ENCODE assay signal across 36 cellular contexts in the genomic region with DNA sequence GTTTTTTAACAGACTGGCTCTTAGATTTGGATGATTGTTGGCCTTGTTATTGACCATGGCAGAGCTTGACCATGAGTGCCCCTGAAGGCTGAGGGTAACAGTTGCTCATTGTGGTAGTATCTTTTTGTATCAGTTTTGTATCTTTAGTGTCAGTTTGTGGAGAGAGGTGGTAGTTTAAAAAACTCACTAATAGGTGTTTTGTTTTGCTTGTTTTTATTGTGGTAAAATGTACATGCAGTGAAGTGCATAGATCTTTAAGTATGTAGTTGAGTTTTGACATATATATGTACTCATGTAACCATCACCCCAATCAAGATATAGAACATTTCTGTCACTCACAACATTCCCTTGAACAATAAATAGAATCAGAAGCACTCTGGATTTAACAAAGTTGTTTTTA. TPM values are rescaled to one million over a fixed set of nuclear protein-coding genes. Genes with fewer than 3 reads are reported as not detected.
DNase-seq lines count a peak whose midpoint lies in the region; ATAC-seq and TF ChIP-seq lines count a peak whose summit lies in the region.
"Had no signal": no experiment of that assay in that cellular context is flagged by ENCODE, and none has a peak within 500 bp of the region (broad histone marks: within the 10 kb centered on the region; RNA-seq: fewer than 3 reads in every experiment).

No MANE protein-coding gene starts in this region.

- CTCF ChIA-PET in GM10248 (lab: Yijun Ruan, JAX) = interaction anchor here (0.6 kb wide), 1 partner anchor 1491 kb away, joined by 3 read pairs; no protein-coding TSS in a partner anchor

- peak overlapping the region; percentile 8 for H3K4me3 Mint-ChIP-seq in T-helper 2 cell treated with Interferon-gamma antibody and Interleukin-4, amounts not matched to agents 5 μg/mL and 100 μg/mL, for 36 hours
- H3K4me3 Mint-ChIP-seq in progenitor cell of endocrine pancreas (ENCODE audit: low read depth) = no peak overlapping the region
- H3K4me3 Mint-ChIP-seq in effector memory CD8-positive, alpha-beta T cell = no peak overlapping the region
- H3K4me3 Mint-ChIP-seq: activated naive CD4-positive, alpha-beta T cell treated with anti-CD3 and anti-CD28 coated beads, Interleukin-2, amount 10 ng/mL, durations not matched to agents 7 days and 5 days; activated T-helper 1 cell treated with anti-CD3 and anti-CD28 coated beads, Interleukin-12 subunit alpha, Interleukin-12 subunit beta, Interleukin-2, Interleukin-4 antibody, amounts not matched to agents 30 ng/mL and 10 ng/mL and 1 ng/mL, durations not matched to agents 14 hours and 24 hours and 36 hours; memory B cell; nephron; stimulated activated memory B cell treated with anti-CD40 and anti-IgM and Interleukin-4, amounts not matched to agents 10 μg/mL and 1 μg/mL and 100 μg/mL, for 72 hours; T-helper 1 cell treated with Interleukin-12 subunit alpha and Interleukin-12 subunit beta and Interleukin-4 antibody, amounts not matched to agents 30 μg/mL and 1 μg/mL, for 36 hours had no signal

- TF ChIP-seq CTCF in progenitor cell of endocrine pancreas (IDR thresholded peaks at IDR 0.05; ENCODE audit: unreplicated experiment) (no peak), omental fat pad (IDR thresholded peaks at IDR 0.05) (no peak), GM10248 (IDR thresholded peaks at IDR 0.05; ENCODE audit: control extremely low read depth, extremely low read depth, low read depth, missing control alignments) (no peak)

- no peak overlapping the region for H3K9ac ChIP-seq in BLaER1
- H3K9ac ChIP-seq: SK-N-SH had no signal

- no peak overlapping the region for H3K27ac Mint-ChIP-seq in T-helper 2 cell treated with Interferon-gamma antibody and Interleukin-4, amounts not matched to agents 5 μg/mL and 100 μg/mL, for 36 hours
- H3K27ac Mint-ChIP-seq in progenitor cell of endocrine pancreas = no peak overlapping the region
- H3K27ac Mint-ChIP-seq in effector memory CD8-positive, alpha-beta T cell = no peak overlapping the region
- H3K27ac Mint-ChIP-seq: activated naive CD4-positive, alpha-beta T cell treated with anti-CD3 and anti-CD28 coated beads, Interleukin-2, amount 10 ng/mL, durations not matched to agents 7 days and 5 days; activated T-helper 1 cell treated with anti-CD3 and anti-CD28 coated beads, Interleukin-12 subunit alpha, Interleukin-12 subunit beta, Interleukin-2, Interleukin-4 antibody, amounts not matched to agents 30 ng/mL and 10 ng/mL and 1 ng/mL, durations not matched to agents 14 hours and 24 hours and 36 hours; memory B cell; nephron; stimulated activated memory B cell treated with anti-CD40 and anti-IgM and Interleukin-4, amounts not matched to agents 10 μg/mL and 1 μg/mL and 100 μg/mL, for 72 hours; T-helper 1 cell treated with Interleukin-12 subunit alpha and Interleukin-12 subunit beta and Interleukin-4 antibody, amounts not matched to agents 30 μg/mL and 1 μg/mL, for 36 hours had no signal

- no peak overlapping the region for H3K27ac ChIP-seq in BLaER1
- H3K27ac ChIP-seq: adrenal gland, esophagus muscularis mucosa, left lung, upper lobe of left lung had no signal

- peak overlapping the region; percentile 71; the same call in 1 of the 2 replicates for H3K4me2 ChIP-seq in BLaER1
- H3K4me2 ChIP-seq: SK-N-SH had no signal

- POLR2A ChIA-PET in GM10248 (lab: Yijun Ruan, JAX) = interaction anchor here (1.3 kb wide), 1 partner anchor 9 kb away, joined by 9 read pairs; no protein-coding TSS in a partner anchor

- peak; percentile 59 for ATAC-seq in GM18520 (IDR thresholded peaks at IDR 0.05; ENCODE audit: unreplicated experiment)
- ATAC-seq in HG02610 (IDR thresholded peaks at IDR 0.05; ENCODE audit: unreplicated experiment) = peak; percentile 80
- ATAC-seq in omental fat pad (ENCODE audit: low FRiP score) = no peak
- no peak for ATAC-seq in effector memory CD8-positive, alpha-beta T cell (replicated peaks)
- ATAC-seq: HCT116; left lung; PC-3; stimulated activated memory B cell treated with anti-CD40 and anti-IgM and Interleukin-4, amounts not matched to agents 10 μg/mL and 1 μg/mL and 100 μg/mL, for 72 hours had no signal

- no peaks in the 10 kb centered on the region for H3K9me3 Mint-ChIP-seq in T-helper 2 cell treated with Interferon-gamma antibody and Interleukin-4, amounts not matched to agents 5 μg/mL and 100 μg/mL, for 36 hours
- H3K9me3 Mint-ChIP-seq in progenitor cell of endocrine pancreas (ENCODE audit: low read depth) = no peaks in the 10 kb centered on the region
- H3K9me3 Mint-ChIP-seq in effector memory CD8-positive, alpha-beta T cell = no peaks in the 10 kb centered on the region
- H3K9me3 Mint-ChIP-seq: activated naive CD4-positive, alpha-beta T cell treated with anti-CD3 and anti-CD28 coated beads, Interleukin-2, amount 10 ng/mL, durations not matched to agents 7 days and 5 days; activated T-helper 1 cell treated with anti-CD3 and anti-CD28 coated beads, Interleukin-12 subunit alpha, Interleukin-12 subunit beta, Interleukin-2, Interleukin-4 antibody, amounts not matched to agents 30 ng/mL and 10 ng/mL and 1 ng/mL, durations not matched to agents 14 hours and 24 hours and 36 hours; CD4-positive, alpha-beta memory T cell; memory B cell; nephron; stimulated activated memory B cell treated with anti-CD40 and anti-IgM and Interleukin-4, amounts not matched to agents 10 μg/mL and 1 μg/mL and 100 μg/mL, for 72 hours; T-helper 1 cell treated with Interleukin-12 subunit alpha and Interleukin-12 subunit beta and Interleukin-4 antibody, amounts not matched to agents 30 μg/mL and 1 μg/mL, for 36 hours had no signal

- H3K4me1 Mint-ChIP-seq in T-helper 2 cell treated with Interferon-gamma antibody and Interleukin-4, amounts not matched to agents 5 μg/mL and 100 μg/mL, for 36 hours (ENCODE audit: low read depth) = peaks cover 34% of the 10 kb centered on the region
- H3K4me1 Mint-ChIP-seq in progenitor cell of endocrine pancreas (ENCODE audit: low read depth) = peaks cover 10% of the 10 kb centered on the region
- peaks cover 29 to 48% of the 10 kb centered on the region in 2 donors for H3K4me1 Mint-ChIP-seq in effector memory CD8-positive, alpha-beta T cell (ENCODE audit: low read depth in 2 of 2)

- peaks cover 37% of the 10 kb centered on the region for H3K4me1 ChIP-seq in BLaER1

- H3K36me3 Mint-ChIP-seq in T-helper 2 cell treated with Interferon-gamma antibody and Interleukin-4, amounts not matched to agents 5 μg/mL and 100 μg/mL, for 36 hours (ENCODE audit: low read depth) = no peaks in the 10 kb centered on the region
- H3K36me3 Mint-ChIP-seq in progenitor cell of endocrine pancreas (ENCODE audit: insufficient read depth) = no peaks in the 10 kb centered on the region
- H3K36me3 Mint-ChIP-seq in effector memory CD8-positive, alpha-beta T cell (ENCODE audit: insufficient read depth) = peaks cover 12% of the 10 kb centered on the region
- H3K36me3 Mint-ChIP-seq: CD4-positive, alpha-beta memory T cell; memory B cell; stimulated activated memory B cell treated with anti-CD40 and anti-IgM and Interleukin-4, amounts not matched to agents 10 μg/mL and 1 μg/mL and 100 μg/mL, for 72 hours had no signal

- H3K27me3 ChIP-seq in BLaER1 = no peaks in the 10 kb centered on the region
- H3K27me3 ChIP-seq: adrenal gland, esophagus muscularis mucosa, left lung, upper lobe of left lung had no signal

- H3K4me3 ChIP-seq in BLaER1 = no peak overlapping the region
- H3K4me3 ChIP-seq: adrenal gland, esophagus muscularis mucosa, left lung, upper lobe of left lung had no signal

- H3K9me3 ChIP-seq in BLaER1 = peaks cover 3% of the 10 kb centered on the region; the same call in 1 of the 2 replicates
- H3K9me3 ChIP-seq: adrenal gland, esophagus muscularis mucosa, left lung, SK-N-SH, upper lobe of left lung had no signal

- H4K20me1 ChIP-seq in BLaER1 = peaks cover 100% of the 10 kb centered on the region

- H3K36me3 ChIP-seq in BLaER1 = peaks cover 13% of the 10 kb centered on the region; the same call in 1 of the 2 replicates
- H3K36me3 ChIP-seq: adrenal gland, esophagus muscularis mucosa, left lung, upper lobe of left lung had no signal

- no peak for DNase-seq in T-helper 2 cell treated with Interferon-gamma antibody and Interleukin-4, amounts not matched to agents 5 μg/mL and 100 μg/mL, for 36 hours (ENCODE audit: low spot score)
- DNase-seq in progenitor cell of endocrine pancreas (ENCODE audit: low spot score, unreplicated experiment) (no peak), omental fat pad (ENCODE audit: low spot score) (no peak), GM10248 (ENCODE audit: extremely low spot score) (no peak)
- no peak for DNase-seq in effector memory CD8-positive, alpha-beta T cell
- DNase-seq: activated CD4-positive, alpha-beta T cell treated with anti-CD3 and anti-CD28 coated beads, Interleukin-2, amount 50 U/mL, for 4 hours; activated CD4-positive, CD25-positive, alpha-beta regulatory T cell; activated naive CD4-positive, alpha-beta T cell treated with anti-CD3 and anti-CD28 coated beads, Interleukin-2, amount 10 ng/mL, durations not matched to agents 7 days and 5 days; adrenal gland; CD4-positive, alpha-beta memory T cell; cerebellar nuclear complex; dermis blood vessel endothelial cell; foreskin fibroblast; head of caudate nucleus; islet precursor cell; KBM-7; left lung; MM.1S; NCI-H1417; NCI-H2029 treated with DMSO at 0.1 percent for 48 hours; NCI-H2227 treated with DMSO at 0.1 percent for 48 hours; NCI-H526; NK-92 treated with Interleukin-12 subunit alpha and Interleukin-12 subunit beta, amount 100 ng/mL, for 24 hours; PC-3; SK-N-SH; upper lobe of left lung had no signal

- H3K27me3 Mint-ChIP-seq in T-helper 2 cell treated with Interferon-gamma antibody and Interleukin-4, amounts not matched to agents 5 μg/mL and 100 μg/mL, for 36 hours (ENCODE audit: low read depth) = no peaks in the 10 kb centered on the region
- H3K27me3 Mint-ChIP-seq in progenitor cell of endocrine pancreas = no peaks in the 10 kb centered on the region
- no peaks in the 10 kb centered on the region for H3K27me3 Mint-ChIP-seq in effector memory CD8-positive, alpha-beta T cell
- H3K27me3 Mint-ChIP-seq: activated naive CD4-positive, alpha-beta T cell treated with anti-CD3 and anti-CD28 coated beads, Interleukin-2, amount 10 ng/mL, durations not matched to agents 7 days and 5 days; CD4-positive, alpha-beta memory T cell; memory B cell; stimulated activated memory B cell treated with anti-CD40 and anti-IgM and Interleukin-4, amounts not matched to agents 10 μg/mL and 1 μg/mL and 100 μg/mL, for 72 hours had no signal

RNA-seq across cellular contexts. Expression of gene GMPS, which starts 9.8 kb away (rescaled TPM):
- total RNA-seq in progenitor cell of endocrine pancreas (74.5 and 76.0 TPM in 2 replicates), omental fat pad (10 to 100 TPM; 20.7 to 37.0 (median 25.5) TPM)

RNA-seq across cellular contexts. Expression of gene SLC33A1, which starts 26.1 kb away (rescaled TPM):
- total RNA-seq in progenitor cell of endocrine pancreas (23.2 and 23.7 TPM in 2 replicates), omental fat pad (10 to 100 TPM; 16.1 to 30.4 (median 26.8) TPM)

Comparison
In these comparisons a context has a peak if more than half of its experiments do, and no peak if none do; other contexts are left out.
1. ATAC-seq: peak in GM18520 (single experiment) and HG02610 (single experiment); none in omental fat pad (single experiment) and effector memory CD8-positive, alpha-beta T cell (single experiment).